ENCODE assay signal across 8 cellular contexts in the genomic region with DNA sequence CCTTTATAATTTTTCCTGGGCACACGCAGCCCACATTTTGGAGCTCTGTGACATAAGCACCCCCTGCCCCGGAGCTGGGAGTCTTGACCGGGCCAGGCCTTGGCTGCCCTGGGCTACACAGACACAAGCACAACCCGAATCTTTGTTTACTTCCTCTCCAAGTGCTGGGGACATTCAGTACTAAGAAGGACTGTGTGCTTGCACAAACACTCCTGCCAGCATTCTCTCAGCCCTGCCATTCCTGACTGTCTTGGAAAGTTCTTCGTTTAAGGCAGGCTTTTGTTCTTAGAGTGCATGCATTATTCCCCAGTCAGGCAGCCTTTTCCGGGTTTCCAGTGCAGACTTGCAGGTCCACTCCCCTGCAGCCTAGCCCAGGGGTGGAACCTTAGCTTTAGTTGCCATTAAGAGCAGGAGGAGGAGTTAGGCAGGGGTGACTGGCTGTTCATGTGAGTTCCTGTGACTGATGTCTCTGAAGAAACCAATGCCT. TPM values are rescaled to one million over a fixed set of nuclear protein-coding genes. Genes with fewer than 3 reads are reported as not detected.
DNase-seq lines count a peak whose midpoint lies in the region; ATAC-seq, FAIRE-seq and TF ChIP-seq lines count a peak whose summit lies in the region.

No MANE protein-coding gene starts in this region.

- POLR2A ChIA-PET in A549 (lab: Yijun Ruan, JAX): interaction anchor here (2.0 kb wide), 1 partner anchor 29 kb away, joined by 8 read pairs; the partner anchor contains the start of gene FOXO3

- H3K4me1 ChIP-seq in A549 (peaks cover 41% of the 10 kb centered on the region), vagina (peaks cover 95% of the 10 kb centered on the region)

- peak; percentile 21 to 71 for DNase-seq in A549 (ENCODE audit: low read depth in 1 of 2, low spot score in 1 of 2)
- DNase-seq in HCEC 1CT: peak; percentile 61
- peak; percentile 26 for DNase-seq in SK-N-DZ (ENCODE audit: low spot score)
- DNase-seq in fibroblast of mammary gland (ENCODE audit: low read depth): peak; percentile 74
- DNase-seq in myocyte (ENCODE audit: low read depth): peak; percentile 64
- peak; percentile 98 for DNase-seq in vagina (ENCODE audit: extremely low spot score in 2 of 2)
- DNase-seq in DMS79 treated with DMSO at 0.1 percent for 48 hours (lab: John Stamatoyannopoulos, UW): no peak

- TF ChIP-seq EP300 in A549 (IDR thresholded peaks at IDR 0.05): no peak

- no peak for TF ChIP-seq RAD21 in A549 (conservative IDR thresholded peaks at IDR 0.05 in 1 of 2, IDR thresholded peaks at IDR 0.05 in 1 of 2)

- TF ChIP-seq POLR2A in A549 (IDR thresholded peaks at IDR 0.05; ENCODE audit: low read length) (no peak), vagina (IDR thresholded peaks at IDR 0.05) (no peak)

- H3K4me2 ChIP-seq in A549: peak overlapping the region; percentile 67

- CTCF ChIA-PET in A549 (lab: Yijun Ruan, JAX): interaction anchor here (1.1 kb wide), 1 partner anchor 196 kb away, joined by 3 read pairs; no protein-coding TSS in a partner anchor

- intact Hi-C loops in vagina (cut with DNase I): no loop called here

- H3K27me3 ChIP-seq in vagina: no peaks in the 10 kb centered on the region

- ATAC-seq in A549 (peak; percentile 76 to 94), HG02884 (IDR thresholded peaks at IDR 0.05; ENCODE audit: unreplicated experiment) (no peak)

- FAIRE-seq in A549 (lab: Jason Lieb, UNC): no peak

- H3K9me3 ChIP-seq in A549: no peaks in the 10 kb centered on the region
- no peaks in the 10 kb centered on the region for H3K9me3 ChIP-seq in vagina

- TF ChIP-seq CTCF in A549 (IDR thresholded peaks at IDR 0.05) (no peak), fibroblast of mammary gland (conservative IDR thresholded peaks at IDR 0.05; ENCODE audit: control insufficient read depth, insufficient read depth, low read depth, low read length) (no peak), vagina (IDR thresholded peaks at IDR 0.05) (no peak)

- H3K27ac ChIP-seq in A549: peak overlapping the region; percentile 76; a peak in 5 of 6 replicates
- H3K27ac ChIP-seq in vagina: peak overlapping the region; percentile 83

- 20% methylated on average over 6 of the region's 6 CpGs for WGBS in A549 (ENCODE audit: missing lambda C conversion rate)

- H3K4me3 ChIP-seq in A549: no peak overlapping the region
- H3K4me3 ChIP-seq in fibroblast of mammary gland (ENCODE audit: control insufficient read depth, low read depth, low read length): no peak overlapping the region
- H3K4me3 ChIP-seq in vagina: peak overlapping the region in 1 of 2 donors; percentile 20

- H3K36me3 ChIP-seq in vagina: no peaks in the 10 kb centered on the region

TF ChIP-seq in A549, 52 proteins besides CTCF, POLR2A, EP300 and RAD21:
- TF ChIP-seq CHD2 (IDR thresholded peaks at IDR 0.05; ENCODE audit: low read length, partially characterized antibody) (no peak), FOSB (CRISPR knock-in tag; IDR thresholded peaks at IDR 0.05) (no peak), EHMT2 (IDR thresholded peaks at IDR 0.05; ENCODE audit: low read depth) (no peak), ZNF302 (CRISPR knock-in tag; IDR thresholded peaks at IDR 0.05) (no peak), BHLHE40 (IDR thresholded peaks at IDR 0.05; ENCODE audit: low read depth, low read length) (no peak), ATOH8 (CRISPR knock-in tag; IDR thresholded peaks at IDR 0.05; ENCODE audit: low read depth) (no peak), FOSL2 (IDR thresholded peaks at IDR 0.05) (no peak), FOSL2 (CRISPR knock-in tag; IDR thresholded peaks at IDR 0.05) (no peak)
- TF ChIP-seq, protein P1, sequence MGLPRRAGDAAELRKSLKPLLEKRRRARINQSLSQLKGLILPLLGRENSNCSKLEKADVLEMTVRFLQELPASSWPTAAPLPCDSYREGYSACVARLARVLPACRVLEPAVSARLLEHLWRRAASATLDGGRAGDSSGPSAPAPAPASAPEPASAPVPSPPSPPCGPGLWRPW (IDR thresholded peaks at IDR 0.05): no peak

RNA-seq across cellular contexts. Expression of gene FOXO3, which starts 28.6 kb away (rescaled TPM):
- 7.5 and 10.0 TPM in 2 replicates for polyA plus RNA-seq in A549 (2011; rRNA removed)
- polyA plus RNA-seq in A549 (2012; cell fraction: cytosol; rRNA removed): 3.5 and 5.0 TPM in 2 replicates
- 3.4 and 3.7 TPM in 2 replicates for polyA plus RNA-seq in A549 (2012; cell fraction: nucleus; rRNA removed)
- polyA plus RNA-seq in A549 (2017; fragmentation: RNase III; extraction: RNeasy Plus Mini Kit Qiagen cat#74134 plus additional on column Dnase treatment): 4.2 to 4.8 TPM (median 4.6 TPM) in 3 replicates
- polyA minus RNA-seq in A549 (2011; rRNA and poly(A)+ RNA removed): 37.0 and 42.7 TPM in 2 replicates
- 25.5 and 26.1 TPM in 2 replicates for polyA plus RNA-seq in SK-N-DZ (2014; cell fraction: cytosol; rRNA removed)
- polyA plus RNA-seq in SK-N-DZ (2014; cell fraction: nucleus; rRNA removed): 9.4 and 14.1 TPM in 2 replicates
- total RNA-seq in myocyte: 49.2 and 58.6 TPM in 2 replicates
- 12.9 TPM for polyA plus RNA-seq in myocyte (2012)
- 110 TPM for total RNA-seq in vagina
